ENCODE assay signal across 1 cellular context in genomic region chr6:100305237-100305869, GRCh38.
TF ChIP-seq lines count a peak whose summit lies in the region.

No MANE protein-coding gene starts in this region.

TF ChIP-seq in HEK293, 187 proteins besides CTCF, POLR2A, EP300 and RAD21 (continued from another document and continues in another):
- TF ChIP-seq ZNF645 (tag by site-specific recombination; IDR thresholded peaks at IDR 0.05): no peak
- no peak for TF ChIP-seq ZNF223 (tag by site-specific recombination; IDR thresholded peaks at IDR 0.05)
- no peak for TF ChIP-seq ZNF324 (tag by site-specific recombination; IDR thresholded peaks at IDR 0.05)
- no peak for TF ChIP-seq ZNF518A (tag by site-specific recombination; conservative IDR thresholded peaks at IDR 0.05; ENCODE audit: low read depth)
- no peak for TF ChIP-seq ZNF433 (tag by site-specific recombination; IDR thresholded peaks at IDR 0.05; ENCODE audit: low read depth)
- TF ChIP-seq YY2 (tag by site-specific recombination; IDR thresholded peaks at IDR 0.05): no peak
- no peak for TF ChIP-seq GFI1B (tag by site-specific recombination; IDR thresholded peaks at IDR 0.05)
- no peak for TF ChIP-seq TSHZ1 (tag by site-specific recombination; IDR thresholded peaks at IDR 0.05; ENCODE audit: borderline replicate concordance)
- no peak for TF ChIP-seq ZNF560 (tag by site-specific recombination; IDR thresholded peaks at IDR 0.05; ENCODE audit: borderline replicate concordance)
- TF ChIP-seq ZNF501 (tag by site-specific recombination; IDR thresholded peaks at IDR 0.05): no peak
- peak; percentile 53; the same call in 1 of the 2 replicates for TF ChIP-seq ZNF596 (tag by site-specific recombination; IDR thresholded peaks at IDR 0.05)
- peak; percentile 73 for TF ChIP-seq ZNF549 (tag by site-specific recombination; IDR thresholded peaks at IDR 0.05)
- TF ChIP-seq ZNF221 (tag by site-specific recombination; IDR thresholded peaks at IDR 0.05; ENCODE audit: borderline replicate concordance): no peak
- peak; percentile 94 for TF ChIP-seq FEZF1 (tag by site-specific recombination; IDR thresholded peaks at IDR 0.05)
- TF ChIP-seq ZBTB21 (tag by site-specific recombination; IDR thresholded peaks at IDR 0.05): no peak
- no peak for TF ChIP-seq ZNF239 (tag by site-specific recombination; IDR thresholded peaks at IDR 0.05)
- TF ChIP-seq KLF1 (tag by site-specific recombination; IDR thresholded peaks at IDR 0.05): no peak
- no peak for TF ChIP-seq ZNF112 (tag by site-specific recombination; IDR thresholded peaks at IDR 0.05)
- TF ChIP-seq ZNF623 (tag by site-specific recombination; IDR thresholded peaks at IDR 0.05): no peak
- no peak for TF ChIP-seq ZSCAN18 (tag by site-specific recombination; IDR thresholded peaks at IDR 0.05)
- TF ChIP-seq REPIN1 (tag by site-specific recombination; IDR thresholded peaks at IDR 0.05; ENCODE audit: low read depth): no peak
- no peak for TF ChIP-seq EGR2 (tag by site-specific recombination; IDR thresholded peaks at IDR 0.05; ENCODE audit: low read depth)
- peak; percentile 94 for TF ChIP-seq ZIC2 (tag by site-specific recombination; IDR thresholded peaks at IDR 0.05)
- TF ChIP-seq ZNF280C (tag by site-specific recombination; IDR thresholded peaks at IDR 0.05): no peak
- no peak for TF ChIP-seq WT1 (tag by site-specific recombination; IDR thresholded peaks at IDR 0.05)
- TF ChIP-seq ZNF555 (tag by site-specific recombination; conservative IDR thresholded peaks at IDR 0.05): no peak
- TF ChIP-seq ZNF571 (tag by site-specific recombination; IDR thresholded peaks at IDR 0.05): no peak
- TF ChIP-seq ZBTB10 (tag by site-specific recombination; IDR thresholded peaks at IDR 0.05): no peak
- no peak for TF ChIP-seq ZNF580 (tag by site-specific recombination; IDR thresholded peaks at IDR 0.05)
- 0 out of 2 replicates have a peak, but pooled peaks have one; percentile 33 for TF ChIP-seq PRDM4 (tag by site-specific recombination; IDR thresholded peaks at IDR 0.05)
- no peak for TF ChIP-seq ATF2 (tag by site-specific recombination; IDR thresholded peaks at IDR 0.05; ENCODE audit: low read depth)
- no peak for TF ChIP-seq ZNF132 (tag by site-specific recombination; IDR thresholded peaks at IDR 0.05; ENCODE audit: borderline replicate concordance)
- TF ChIP-seq ZBTB44 (tag by site-specific recombination; IDR thresholded peaks at IDR 0.05): peak; percentile 91
